Comparison of ENCODE assay signal across 10 cellular contexts in the genomic region with DNA sequence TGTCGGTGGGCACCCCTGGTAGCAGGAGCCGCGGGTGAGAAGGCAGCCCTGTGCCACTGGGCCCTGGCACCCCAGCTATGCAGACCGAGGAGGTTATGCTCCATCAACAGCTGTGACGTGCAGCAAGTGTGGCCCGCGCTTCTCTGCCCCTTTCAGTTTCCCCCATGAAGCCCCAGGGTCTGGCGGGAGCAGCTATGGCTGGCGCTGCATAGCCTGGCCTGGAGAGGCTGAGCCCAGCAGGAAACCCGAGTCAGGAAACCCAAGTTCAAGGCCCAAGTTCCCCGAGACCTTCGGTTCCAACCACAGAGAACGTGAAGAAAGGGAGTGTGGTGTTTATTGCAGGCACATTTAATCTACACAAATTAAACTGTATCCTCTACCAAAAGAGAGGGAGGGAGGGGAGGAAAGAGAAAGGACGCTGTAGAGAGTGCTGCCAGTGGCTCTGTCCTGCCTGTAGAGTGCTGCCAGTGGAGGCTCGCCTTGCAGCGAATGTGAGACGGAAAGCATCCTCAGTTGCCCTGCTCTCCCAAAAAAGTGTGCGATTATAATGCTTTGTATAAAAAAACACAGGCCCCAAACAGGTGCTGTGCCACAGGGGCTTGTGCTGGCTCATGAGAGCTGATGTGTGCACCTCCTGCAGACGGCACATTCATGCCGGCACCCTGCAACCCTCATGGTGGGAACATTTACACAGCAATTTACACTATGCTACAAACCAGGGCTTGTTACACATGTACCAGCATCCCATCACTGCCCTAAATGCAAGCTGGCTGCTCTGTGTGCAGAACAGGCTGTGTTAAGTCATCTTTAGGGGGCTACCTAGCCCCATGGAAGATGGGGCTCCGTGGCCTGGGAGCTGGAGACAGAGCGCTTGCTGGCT. TPM values are rescaled to one million over a fixed set of nuclear protein-coding genes. Genes with fewer than 3 reads are reported as not detected.
DNase-seq lines count a peak whose midpoint lies in the region; ATAC-seq, FAIRE-seq and TF ChIP-seq lines count a peak whose summit lies in the region.
"Had no signal": no experiment of that assay in that cellular context is flagged by ENCODE, and none has a peak within 500 bp of the region (broad histone marks: within the 10 kb centered on the region; RNA-seq: fewer than 3 reads in every experiment).

No MANE protein-coding gene starts in this region.

- TF ChIP-seq POLR2A in esophagus muscularis mucosa (IDR thresholded peaks at IDR 0.05; ENCODE audit: low read depth): no peak

- no peak overlapping the region for H3K27ac ChIP-seq in SK-N-SH (ENCODE audit: low read depth in 2 of 2, low read length in 1 of 2)
- H3K27ac ChIP-seq in esophagus muscularis mucosa (replicated peaks in 1 of 4): no peak overlapping the region
- H3K27ac ChIP-seq: thyroid gland had no signal

- no peak overlapping the region for H2AFZ ChIP-seq in SK-N-SH (ENCODE audit: low read depth)

- POLR2A ChIA-PET in SK-N-SH (lab: Yijun Ruan, JAX): no interaction called here

- H3K4me2 ChIP-seq in SK-N-SH: no peak overlapping the region

- peak overlapping the region; percentile 83 to 84 for H3K4me3 Mint-ChIP-seq in effector memory CD8-positive, alpha-beta T cell

- H3K9ac ChIP-seq in SK-N-SH: no peak overlapping the region

- H3K4me3 ChIP-seq in SK-N-SH (ENCODE audit: low read depth in 2 of 2, low read length in 1 of 2) (no peak overlapping the region), esophagus muscularis mucosa (no peak overlapping the region)
- H3K4me3 ChIP-seq: thyroid gland had no signal

- TF ChIP-seq RAD21 in SK-N-SH (IDR thresholded peaks at IDR 0.05; ENCODE audit: low read length): no peak

- peaks cover 54 to 55% of the 10 kb centered on the region in 2 donors for H3K4me1 Mint-ChIP-seq in effector memory CD8-positive, alpha-beta T cell (ENCODE audit: low read depth in 2 of 2)

- H3K79me2 ChIP-seq in SK-N-SH (ENCODE audit: insufficient read depth): no peaks in the 10 kb centered on the region

- no peaks in the 10 kb centered on the region for H3K9me2 ChIP-seq in SK-N-SH

- TF ChIP-seq CTCF in SK-N-SH (IDR thresholded peaks at IDR 0.05) (no peak), esophagus muscularis mucosa (IDR thresholded peaks at IDR 0.05) (no peak)

- intact Hi-C loops in esophagus muscularis mucosa (cut with DNase I): no loop called here

- CTCF ChIA-PET in SK-N-SH (lab: Yijun Ruan, JAX): interaction anchor here (1.4 to 3.1 kb wide), 3 partner anchors 12 to 47 kb away, joined by 3 to 23 read pairs (median 9); no protein-coding TSS in a partner anchor

- FAIRE-seq in urothelium cell line (lab: Jason Lieb, UNC): peak; percentile 96

- DNase-seq in activated T-cell treated with anti-CD3 and anti-CD28 coated beads, Interleukin-2, amount 50 U/mL, for 1 hour: peak; percentile 44
- DNase-seq in activated T-cell treated with anti-CD3 and anti-CD28 coated beads for 4 hours (no peak), SK-N-SH (peak; percentile 59), urothelium cell line (ENCODE audit: low spot score) (peak; percentile 60), esophagus muscularis mucosa (ENCODE audit: extremely low spot score) (no peak)
- peak; percentile 41 to 60 (median 56) for DNase-seq in effector memory CD8-positive, alpha-beta T cell
- DNase-seq: NCI-H345, thyroid gland had no signal

- TF ChIP-seq EP300 in SK-N-SH (IDR thresholded peaks at IDR 0.05; ENCODE audit: borderline replicate concordance in 1 of 2, low read depth in 1 of 2, low read length in 1 of 2) (no peak), esophagus muscularis mucosa (IDR thresholded peaks at IDR 0.05) (no peak)

- H3K36me3 ChIP-seq in SK-N-SH (replicated peaks in 1 of 2; ENCODE audit: control insufficient read depth in 1 of 2, insufficient read depth in 2 of 2, low read length in 1 of 2) (no peaks in the 10 kb centered on the region), esophagus muscularis mucosa (no peaks in the 10 kb centered on the region)
- H3K36me3 ChIP-seq: thyroid gland had no signal

- peak overlapping the region; percentile 96 to 97 for H3K27ac Mint-ChIP-seq in effector memory CD8-positive, alpha-beta T cell

- H3K27me3 ChIP-seq in SK-N-SH (ENCODE audit: insufficient read depth) (no peaks in the 10 kb centered on the region; the same call in 1 of the 2 replicates), esophagus muscularis mucosa (peaks cover 0 to 28% (median 0%) of the 10 kb centered on the region in 4 donors)
- H3K27me3 ChIP-seq: thyroid gland had no signal

- no peaks in the 10 kb centered on the region for H3F3A ChIP-seq in SK-N-SH (replicated peaks; ENCODE audit: insufficient read depth)

- no peaks in the 10 kb centered on the region for H3K27me3 Mint-ChIP-seq in effector memory CD8-positive, alpha-beta T cell

- WGBS in SK-N-SH (ENCODE audit: low lambda C conversion rate): 50% methylated on average over 18 of the region's 22 CpGs
- WGBS in esophagus muscularis mucosa: 74% methylated on average over 13 of the region's 22 CpGs

- no peaks in the 10 kb centered on the region for H3K9me3 Mint-ChIP-seq in effector memory CD8-positive, alpha-beta T cell

- H3K9me3 ChIP-seq in SK-N-SH (no peaks in the 10 kb centered on the region), esophagus muscularis mucosa (no peaks in the 10 kb centered on the region)
- H3K9me3 ChIP-seq: thyroid gland had no signal

- H3K4me1 ChIP-seq in SK-N-SH (ENCODE audit: control insufficient read depth in 1 of 2, insufficient read depth in 2 of 2, low read depth in 1 of 2, low read length in 1 of 2): no peaks in the 10 kb centered on the region
- H3K4me1 ChIP-seq in esophagus muscularis mucosa: no peaks in the 10 kb centered on the region
- H3K4me1 ChIP-seq: thyroid gland had no signal

- peaks cover 5% of the 10 kb centered on the region for H3K36me3 Mint-ChIP-seq in effector memory CD8-positive, alpha-beta T cell (ENCODE audit: insufficient read depth)

- ATAC-seq in effector memory CD8-positive, alpha-beta T cell (replicated peaks): peak; percentile 77
- no peak for ATAC-seq in GM21723 (IDR thresholded peaks at IDR 0.05; ENCODE audit: unreplicated experiment)
- ATAC-seq in GM18858 (IDR thresholded peaks at IDR 0.05; ENCODE audit: unreplicated experiment): no peak

- H4K20me1 ChIP-seq in SK-N-SH (ENCODE audit: insufficient read depth): no peaks in the 10 kb centered on the region

TF ChIP-seq in SK-N-SH, 30 proteins besides CTCF, POLR2A, EP300 and RAD21:
- TF ChIP-seq RFX5 (IDR thresholded peaks at IDR 0.05; ENCODE audit: low read length): no peak
- TF ChIP-seq, protein P1, sequence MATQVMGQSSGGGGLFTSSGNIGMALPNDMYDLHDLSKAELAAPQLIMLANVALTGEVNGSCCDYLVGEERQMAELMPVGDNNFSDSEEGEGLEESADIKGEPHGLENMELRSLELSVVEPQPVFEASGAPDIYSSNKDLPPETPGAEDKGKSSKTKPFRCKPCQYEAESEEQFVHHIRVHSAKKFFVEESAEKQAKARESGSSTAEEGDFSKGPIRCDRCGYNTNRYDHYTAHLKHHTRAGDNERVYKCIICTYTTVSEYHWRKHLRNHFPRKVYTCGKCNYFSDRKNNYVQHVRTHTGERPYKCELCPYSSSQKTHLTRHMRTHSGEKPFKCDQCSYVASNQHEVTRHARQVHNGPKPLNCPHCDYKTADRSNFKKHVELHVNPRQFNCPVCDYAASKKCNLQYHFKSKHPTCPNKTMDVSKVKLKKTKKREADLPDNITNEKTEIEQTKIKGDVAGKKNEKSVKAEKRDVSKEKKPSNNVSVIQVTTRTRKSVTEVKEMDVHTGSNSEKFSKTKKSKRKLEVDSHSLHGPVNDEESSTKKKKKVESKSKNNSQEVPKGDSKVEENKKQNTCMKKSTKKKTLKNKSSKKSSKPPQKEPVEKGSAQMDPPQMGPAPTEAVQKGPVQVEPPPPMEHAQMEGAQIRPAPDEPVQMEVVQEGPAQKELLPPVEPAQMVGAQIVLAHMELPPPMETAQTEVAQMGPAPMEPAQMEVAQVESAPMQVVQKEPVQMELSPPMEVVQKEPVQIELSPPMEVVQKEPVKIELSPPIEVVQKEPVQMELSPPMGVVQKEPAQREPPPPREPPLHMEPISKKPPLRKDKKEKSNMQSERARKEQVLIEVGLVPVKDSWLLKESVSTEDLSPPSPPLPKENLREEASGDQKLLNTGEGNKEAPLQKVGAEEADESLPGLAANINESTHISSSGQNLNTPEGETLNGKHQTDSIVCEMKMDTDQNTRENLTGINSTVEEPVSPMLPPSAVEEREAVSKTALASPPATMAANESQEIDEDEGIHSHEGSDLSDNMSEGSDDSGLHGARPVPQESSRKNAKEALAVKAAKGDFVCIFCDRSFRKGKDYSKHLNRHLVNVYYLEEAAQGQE (IDR thresholded peaks at IDR 0.05; ENCODE audit: low read depth, low read length): peak; percentile 59; the same call in 1 of the 2 replicates

RNA-seq across cellular contexts. Expression of gene POP4, which starts 16.3 kb away (rescaled TPM):
- 67.7 and 75.4 TPM in 2 replicates for polyA plus RNA-seq in SK-N-SH (2012; rRNA removed)
- polyA plus RNA-seq in SK-N-SH (2012; cell fraction: cytosol; rRNA removed): 64.9 and 76.8 TPM in 2 replicates
- 80.4 and 105 TPM in 2 replicates for polyA plus RNA-seq in SK-N-SH (2012; cell fraction: nucleus; rRNA removed)
- 10 to 100 TPM; 52.8 to 73.5 (median 71.5) TPM for total RNA-seq in esophagus muscularis mucosa

RNA-seq across cellular contexts. Expression of gene PLEKHF1, which starts 42.8 kb away (rescaled TPM):
- 3.9 TPM in 2 replicates for polyA plus RNA-seq in SK-N-SH (2012; rRNA removed)
- polyA plus RNA-seq in SK-N-SH (2012; cell fraction: cytosol; rRNA removed): 1.4 and 2.3 TPM in 2 replicates
- polyA plus RNA-seq in SK-N-SH (2012; cell fraction: nucleus; rRNA removed): 6.4 and 8.0 TPM in 2 replicates
- total RNA-seq in esophagus muscularis mucosa: 10 to 100 TPM; 27.4 to 58.6 (median 36.1) TPM

Comparison
In these comparisons a context has a peak if more than half of its experiments do, and no peak if none do; other contexts are left out.
1. DNase-seq: peak in activated T-cell treated with anti-CD3 and anti-CD28 coated beads, Interleukin-2, amount 50 U/mL, for 1 hour (single experiment), SK-N-SH (single experiment), effector memory CD8-positive, alpha-beta T cell (3 of 3) and urothelium cell line (single experiment); none in activated T-cell treated with anti-CD3 and anti-CD28 coated beads for 4 hours (single experiment) and esophagus muscularis mucosa (single experiment).